In the genomic region with DNA sequence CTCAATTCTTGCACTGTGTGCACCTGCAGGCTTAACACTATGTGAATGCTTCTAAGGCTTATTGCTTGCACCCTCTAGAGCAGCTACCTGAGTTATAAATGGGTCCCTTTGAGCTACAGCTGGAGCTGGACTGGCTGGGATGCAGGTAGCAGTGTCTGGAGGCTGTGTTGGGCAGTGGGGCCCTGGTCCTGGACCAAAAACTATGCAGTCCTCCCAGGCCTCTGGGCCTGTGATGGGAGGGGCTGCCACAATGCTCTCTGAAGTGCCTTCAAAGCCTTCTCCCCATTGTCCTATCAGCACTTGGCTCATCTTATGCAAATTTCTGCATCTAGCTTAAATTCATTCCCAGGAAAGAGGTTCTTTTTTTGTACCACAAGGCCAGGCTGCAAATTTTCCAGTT, we compare ENCODE assay signal across 18 cellular contexts.
"Had no signal": no experiment of that assay in that cellular context is flagged by ENCODE, and none has a peak within 500 bp of the region (broad histone marks: within the 10 kb centered on the region; RNA-seq: fewer than 3 reads in every experiment).

No MANE protein-coding gene starts in this region.

- DNase-seq: esophagus squamous epithelium; foreskin fibroblast; natural killer cell; nucleus accumbens; pancreas; right cardiac atrium; small intestine; stimulated activated CD4-positive, alpha-beta T cell treated with anti-CD3 and anti-CD28 coated beads, Interleukin-12 subunit alpha, Interleukin-12 subunit beta, amount 100 ng/mL, for 4 hours; stimulated activated CD4-positive, alpha-beta T cell treated with anti-CD3 and anti-CD28 coated beads, Interleukin-2, amount 100 ng/mL, for 48 hours; stimulated activated naive CD8-positive, alpha-beta T cell treated with anti-CD3 and anti-CD28 coated beads, Interleukin-15, Interleukin-2, amounts not matched to agents 100 U/mL and 50 U/mL, for 24 hours; tibial artery; uterus had no signal

- H3K4me3 Mint-ChIP-seq: dendritic cell treated with granulocyte-macrophage colony-stimulating factor and Interleukin-4, amounts not matched to agents 40 ng/mL and 50 ng/mL, for 4 days; natural killer cell; stimulated activated effector memory CD8-positive, alpha-beta T cell treated with anti-CD3 and anti-CD28 coated beads, Interleukin-12 subunit alpha, Interleukin-12 subunit beta, amount 100 ng/mL, for 72 hours had no signal

- H3K9me3 Mint-ChIP-seq: natural killer cell had no signal

- H3K9me3 ChIP-seq: gastroesophageal sphincter, pancreas, tibial artery, upper lobe of left lung had no signal

- H3K27me3 Mint-ChIP-seq: dendritic cell treated with granulocyte-macrophage colony-stimulating factor and Interleukin-4, amounts not matched to agents 40 ng/mL and 50 ng/mL, for 4 days; progenitor cell of endocrine pancreas had no signal

- ATAC-seq: gastroesophageal sphincter; pancreas; stimulated activated effector memory CD8-positive, alpha-beta T cell treated with anti-CD3 and anti-CD28 coated beads, Interleukin-12 subunit alpha, Interleukin-12 subunit beta, amount 100 ng/mL, for 72 hours; stimulated activated naive CD8-positive, alpha-beta T cell treated with anti-CD3 and anti-CD28 coated beads, Interleukin-15, Interleukin-2, amounts not matched to agents 100 U/mL and 50 U/mL, for 24 hours had no signal

- H3K4me1 ChIP-seq: esophagus squamous epithelium, gastroesophageal sphincter, pancreas, tibial artery, upper lobe of left lung, uterus had no signal

- H3K4me1 Mint-ChIP-seq: neural crest cell had no signal

- H3K27ac Mint-ChIP-seq: dendritic cell treated with granulocyte-macrophage colony-stimulating factor and Interleukin-4, amounts not matched to agents 40 ng/mL and 50 ng/mL, for 4 days; progenitor cell of endocrine pancreas; stimulated activated effector memory CD8-positive, alpha-beta T cell treated with anti-CD3 and anti-CD28 coated beads, Interleukin-12 subunit alpha, Interleukin-12 subunit beta, amount 100 ng/mL, for 72 hours had no signal

- H3K27ac ChIP-seq: esophagus squamous epithelium, gastroesophageal sphincter, pancreas, tibial artery, upper lobe of left lung, uterus had no signal

- H3K36me3 ChIP-seq: uterus had no signal

- H3K27me3 ChIP-seq: esophagus squamous epithelium, gastroesophageal sphincter, pancreas, tibial artery, upper lobe of left lung, uterus had no signal

- H3K4me3 ChIP-seq: esophagus squamous epithelium, gastroesophageal sphincter, pancreas, tibial artery, upper lobe of left lung, uterus had no signal
